Comparison of ENCODE assay signal across 15 cellular contexts in genomic region chr2:209876211-209876610, GRCh38.
"Had no signal": no experiment of that assay in that cellular context is flagged by ENCODE, and none has a peak within 500 bp of the region (broad histone marks: within the 10 kb centered on the region; RNA-seq: fewer than 3 reads in every experiment).

No MANE protein-coding gene starts in this region.

- H3K27ac ChIP-seq: cardiac muscle cell, esophagus muscularis mucosa, neural progenitor cell, psoas muscle had no signal

- H3K4me3 Mint-ChIP-seq: activated T-helper 17 cell treated with anti-CD3 and anti-CD28 coated beads, Interleukin-2, amount 50 U/mL, for 72 hours; neural progenitor cell; stimulated activated naive CD8-positive, alpha-beta T cell treated with anti-CD3 and anti-CD28 coated beads, Interleukin-15, Interleukin-2, amounts not matched to agents 100 ng/mL and 50 ng/mL, for 24 hours; T-helper 2 cell treated with Interferon-gamma antibody and Interleukin-4, amounts not matched to agents 5 μg/mL and 100 μg/mL, for 36 hours; type B pancreatic cell had no signal

- H3K9me3 ChIP-seq: esophagus muscularis mucosa, psoas muscle had no signal

- H3K4me1 Mint-ChIP-seq: activated T-helper 17 cell treated with anti-CD3 and anti-CD28 coated beads, Interleukin-2, amount 50 U/mL, for 72 hours had no signal

- H3K27me3 ChIP-seq: cardiac muscle cell, esophagus muscularis mucosa, neural progenitor cell had no signal

- H3K4me2 ChIP-seq: neural progenitor cell had no signal

- H3K9me3 Mint-ChIP-seq: activated T-helper 17 cell treated with anti-CD3 and anti-CD28 coated beads, Interleukin-2, amount 50 U/mL, for 72 hours; stimulated activated naive CD8-positive, alpha-beta T cell treated with anti-CD3 and anti-CD28 coated beads, Interleukin-15, Interleukin-2, amounts not matched to agents 100 ng/mL and 50 ng/mL, for 24 hours; T-helper 2 cell treated with Interferon-gamma antibody and Interleukin-4, amounts not matched to agents 5 μg/mL and 100 μg/mL, for 36 hours; type B pancreatic cell had no signal

- H3K4me3 ChIP-seq: cardiac muscle cell, esophagus muscularis mucosa, lung, neural progenitor cell, psoas muscle had no signal

- H3K36me3 Mint-ChIP-seq: type B pancreatic cell had no signal

- H3K4me1 ChIP-seq: psoas muscle had no signal

- DNase-seq: activated CD4-positive, alpha-beta T cell treated with anti-CD3 and anti-CD28 coated beads, Interleukin-2, amount 50 U/mL, for 1 hour; activated naive CD4-positive, alpha-beta T cell treated with Interleukin-2 at 50 U/mL for 16 hours; aorta; glutamatergic neuron; left colon; psoas muscle had no signal

- H3K27ac Mint-ChIP-seq: activated T-helper 17 cell treated with anti-CD3 and anti-CD28 coated beads, Interleukin-2, amount 50 U/mL, for 72 hours; neural progenitor cell; stimulated activated naive CD8-positive, alpha-beta T cell treated with anti-CD3 and anti-CD28 coated beads, Interleukin-15, Interleukin-2, amounts not matched to agents 100 ng/mL and 50 ng/mL, for 24 hours; T-helper 2 cell treated with Interferon-gamma antibody and Interleukin-4, amounts not matched to agents 5 μg/mL and 100 μg/mL, for 36 hours; type B pancreatic cell had no signal

- H3K36me3 ChIP-seq: cardiac muscle cell, esophagus muscularis mucosa, neural progenitor cell had no signal

- ATAC-seq: activated T-helper 17 cell treated with anti-CD3 and anti-CD28 coated beads, Interleukin-2, amount 50 U/mL, for 72 hours; left colon; psoas muscle; sciatic nerve had no signal

- H2AFZ ChIP-seq: neural progenitor cell had no signal
